In genomic region chr6:42831237-42831636, GRCh38 we compare ENCODE assay signal across 14 cellular contexts.
"Had no signal": no experiment of that assay in that cellular context is flagged by ENCODE, and none has a peak within 500 bp of the region (broad histone marks: within the 10 kb centered on the region; RNA-seq: fewer than 3 reads in every experiment).

No MANE protein-coding gene starts in this region.

- DNase-seq: activated CD4-positive, alpha-beta T cell treated with anti-CD3 and anti-CD28 coated beads, Interleukin-2, amount 50 U/mL, for 1 hour; activated CD4-positive, CD25-positive, alpha-beta regulatory T cell; activated T-cell treated with anti-CD3 and anti-CD28 coated beads, Interleukin-2, amount 50 U/mL, for 48 hours; effector CD8-positive, alpha-beta T cell; erythroblast; left cardiac atrium; sigmoid colon; stimulated activated CD4-positive, alpha-beta T cell treated with anti-CD3 and anti-CD28 coated beads, Interleukin-12 subunit alpha, Interleukin-12 subunit beta, amount 100 ng/mL, for 4 hours; T-helper 2 cell; testis had no signal

- ATAC-seq: left cardiac atrium had no signal

- H3K9me3 ChIP-seq: ascending aorta, sigmoid colon, testis had no signal

- H3K27me3 ChIP-seq: ascending aorta, sigmoid colon, testis had no signal

- H3K27ac Mint-ChIP-seq: stimulated activated naive CD8-positive, alpha-beta T cell treated with anti-CD3 and anti-CD28 coated beads, Interleukin-15, Interleukin-2, amounts not matched to agents 100 ng/mL and 50 ng/mL, for 24 hours had no signal

- H3K4me3 ChIP-seq: ascending aorta, coronary artery, sigmoid colon, testis had no signal

- H3K27ac ChIP-seq: ascending aorta, coronary artery, sigmoid colon, testis had no signal

- H3K9me3 Mint-ChIP-seq: neural crest cell; stimulated activated naive CD8-positive, alpha-beta T cell treated with anti-CD3 and anti-CD28 coated beads, Interleukin-15, Interleukin-2, amounts not matched to agents 100 ng/mL and 50 ng/mL, for 24 hours had no signal

- H3K27me3 Mint-ChIP-seq: stimulated activated naive CD8-positive, alpha-beta T cell treated with anti-CD3 and anti-CD28 coated beads, Interleukin-15, Interleukin-2, amounts not matched to agents 100 ng/mL and 50 ng/mL, for 24 hours had no signal

- H3K4me1 ChIP-seq: sigmoid colon, testis had no signal

- H3K4me3 Mint-ChIP-seq: neural crest cell; stimulated activated naive CD8-positive, alpha-beta T cell treated with anti-CD3 and anti-CD28 coated beads, Interleukin-15, Interleukin-2, amounts not matched to agents 100 ng/mL and 50 ng/mL, for 24 hours had no signal

- H3K4me1 Mint-ChIP-seq: neural crest cell had no signal
